13 cellular contexts compared by ENCODE assay signal in genomic region chr4:7557447-7557846, GRCh38.
DNase-seq lines count a peak whose midpoint lies in the region; ATAC-seq and TF ChIP-seq lines count a peak whose summit lies in the region.
"Had no signal": no experiment of that assay in that cellular context is flagged by ENCODE, and none has a peak within 500 bp of the region (broad histone marks: within the 10 kb centered on the region; RNA-seq: fewer than 3 reads in every experiment).

No MANE protein-coding gene starts in this region.

- H3K27ac ChIP-seq in GM23248 (no peak overlapping the region), smooth muscle cell (ENCODE audit: low read depth) (no peak overlapping the region), substantia nigra (ENCODE audit: low read depth, low read length, poor library complexity, severe bottlenecking) (no peak overlapping the region)

- H3K4me2 ChIP-seq in GM23248 (ENCODE audit: unreplicated experiment) = no peak overlapping the region
- peak overlapping the region; percentile 5 for H3K4me2 ChIP-seq in smooth muscle cell

- H3K4me1 Mint-ChIP-seq in Caco-2 (ENCODE audit: low read depth, unreplicated experiment) = no peaks in the 10 kb centered on the region
- H3K4me1 Mint-ChIP-seq: nephron had no signal

- H3K27ac Mint-ChIP-seq in Caco-2 (ENCODE audit: unreplicated experiment) = no peak overlapping the region
- H3K27ac Mint-ChIP-seq: nephron had no signal

- H3K36me3 Mint-ChIP-seq in Caco-2 (ENCODE audit: insufficient read depth, unreplicated experiment) = no peaks in the 10 kb centered on the region

- CTCF ChIA-PET in Caco-2 (lab: Charles Lee) = no interaction called here

- DNase-seq in GM23248 (peak; percentile 90), fibroblast of mammary gland (ENCODE audit: low read depth) (peak; percentile 64), smooth muscle cell (lab: John Stamatoyannopoulos, UW; ENCODE audit: unreplicated experiment) (no peak), substantia nigra (lab: John Stamatoyannopoulos, UW) (no peak), NCI-H446 treated with DMSO at 0.1 percent for 48 hours (lab: John Stamatoyannopoulos, UW) (no peak), Caco-2 (no peak)
- DNase-seq: activated naive CD4-positive, alpha-beta T cell treated with Interleukin-2 at 50 U/mL for 16 hours; dermis blood vessel endothelial cell; NCI-H2171 treated with DMSO at 0.1 percent for 48 hours; T-helper 9 cell had no signal

- ATAC-seq in SK-N-SH treated with all-trans-retinoic acid at 6 μM for 48 hours = peak; percentile 98
- no peak for ATAC-seq in GM21360 (IDR thresholded peaks at IDR 0.05; ENCODE audit: unreplicated experiment)

- H3F3A ChIP-seq in GM23248 (ENCODE audit: insufficient read depth) = 0 out of 2 replicates have a peak, but pooled peaks cover 4% of the 10 kb centered on the region
- H3F3A ChIP-seq in smooth muscle cell (ENCODE audit: low read depth) = no peaks in the 10 kb centered on the region

- H3K9ac ChIP-seq in GM23248 (no peak overlapping the region), smooth muscle cell (ENCODE audit: low read depth) (no peak overlapping the region)

- H3K9me3 ChIP-seq in GM23248 (ENCODE audit: low read depth) = peaks cover 3% of the 10 kb centered on the region
- H3K9me3 ChIP-seq in smooth muscle cell (replicated peaks; ENCODE audit: low read depth) = peaks cover 6% of the 10 kb centered on the region
- H3K9me3 ChIP-seq in Caco-2 = peaks cover 10% of the 10 kb centered on the region; the same call in 1 of the 2 replicates

- H3K27me3 ChIP-seq in GM23248 (replicated peaks; ENCODE audit: insufficient read depth) = no peaks in the 10 kb centered on the region
- no peaks in the 10 kb centered on the region for H3K27me3 ChIP-seq in smooth muscle cell (ENCODE audit: low read depth)
- H3K27me3 ChIP-seq in Caco-2 (replicated peaks; ENCODE audit: control insufficient read depth, insufficient read depth, low read length) = no peaks in the 10 kb centered on the region

- H3K4me3 ChIP-seq in GM23248 = no peak overlapping the region
- H3K4me3 ChIP-seq in fibroblast of mammary gland (ENCODE audit: control insufficient read depth, low read depth, low read length) = no peak overlapping the region
- H3K4me3 ChIP-seq in smooth muscle cell = no peak overlapping the region
- H3K4me3 ChIP-seq in Caco-2 (ENCODE audit: low read depth, low read length) = no peak overlapping the region

- POLR2A ChIA-PET in Caco-2 (lab: Charles Lee) = no interaction called here

- H3K79me2 ChIP-seq in GM23248 (ENCODE audit: insufficient read depth) = no peaks in the 10 kb centered on the region
- no peaks in the 10 kb centered on the region for H3K79me2 ChIP-seq in smooth muscle cell (ENCODE audit: low read depth)

- whole genome bisulfite sequencing in GM23248 (ENCODE audit: low coverage in 1 of 2, low lambda C conversion rate in 2 of 2, missing lambda C conversion rate in 2 of 2), 2 experiments = 23 to 35% methylated on average over 7 of the region's 7 CpGs
- WGBS in smooth muscle cell (ENCODE audit: low lambda C conversion rate) = 54% methylated on average over 7 of the region's 7 CpGs

- H3K9me3 Mint-ChIP-seq in Caco-2 (ENCODE audit: unreplicated experiment) = peaks cover 34% of the 10 kb centered on the region

- in situ Hi-C loops in GM23248 (cut with MboI) = no loop called here

- intact Hi-C loops in Caco-2 (cut with micrococcal nuclease; ENCODE audit: unreplicated experiment) = no loop called here

- no peak for TF ChIP-seq CTCF in fibroblast of mammary gland (conservative IDR thresholded peaks at IDR 0.05; ENCODE audit: control insufficient read depth, insufficient read depth, low read depth, low read length)
- TF ChIP-seq CTCF in smooth muscle cell (IDR thresholded peaks at IDR 0.05; ENCODE audit: borderline replicate concordance, insufficient read depth, poor library complexity, severe bottlenecking) = no peak
- no peak for TF ChIP-seq CTCF in Caco-2 (IDR thresholded peaks at IDR 0.05; ENCODE audit: insufficient read depth in 1 of 2, low read depth in 1 of 2, low read length in 1 of 2, severe bottlenecking in 1 of 2, unreplicated experiment in 1 of 2)

- H3K4me1 ChIP-seq in GM23248 (ENCODE audit: insufficient read depth) = peaks cover 6% of the 10 kb centered on the region; the same call in 1 of the 2 replicates
- no peaks in the 10 kb centered on the region for H3K4me1 ChIP-seq in smooth muscle cell (ENCODE audit: low read depth)
- H3K4me1 ChIP-seq in Caco-2 = no peaks in the 10 kb centered on the region

- H4K20me1 ChIP-seq in GM23248 (ENCODE audit: insufficient read depth) (no peaks in the 10 kb centered on the region), smooth muscle cell (ENCODE audit: low read depth) (no peaks in the 10 kb centered on the region)

- H3K27me3 Mint-ChIP-seq in Caco-2 (ENCODE audit: insufficient read depth, unreplicated experiment) = no peaks in the 10 kb centered on the region

- no peak overlapping the region for H3K4me3 Mint-ChIP-seq in Caco-2 (ENCODE audit: unreplicated experiment)
- H3K4me3 Mint-ChIP-seq: nephron had no signal

- no peaks in the 10 kb centered on the region for H3K36me3 ChIP-seq in GM23248 (ENCODE audit: low read depth)
- no peaks in the 10 kb centered on the region for H3K36me3 ChIP-seq in smooth muscle cell (ENCODE audit: low read depth)
- H3K36me3 ChIP-seq in Caco-2 (ENCODE audit: control insufficient read depth, insufficient read depth, low read length) = no peaks in the 10 kb centered on the region

- H3K9me2 ChIP-seq in GM23248 (ENCODE audit: insufficient read depth) = no peaks in the 10 kb centered on the region

- BruUV-seq in Caco-2 (replicated peaks; lab: Mats Ljungman, UMichigan) = no TSS peak

- H2AFZ ChIP-seq in GM23248 = no peak overlapping the region
- no peak overlapping the region for H2AFZ ChIP-seq in smooth muscle cell (ENCODE audit: low read depth)

TF ChIP-seq in SK-N-SH treated with all-trans-retinoic acid at 6 μM for 48 hours, 23 proteins besides CTCF, POLR2A, EP300 and RAD21:
- no peak for TF ChIP-seq RARB (CRISPR knock-in tag; IDR thresholded peaks at IDR 0.05)
- no peak for TF ChIP-seq ESRRG (CRISPR knock-in tag; IDR thresholded peaks at IDR 0.05)
- TF ChIP-seq ZFP3 (CRISPR knock-in tag; IDR thresholded peaks at IDR 0.05) = no peak
- TF ChIP-seq GLIS3 (CRISPR knock-in tag; IDR thresholded peaks at IDR 0.05) = no peak
- no peak for TF ChIP-seq CREB5 (CRISPR knock-in tag; IDR thresholded peaks at IDR 0.05; ENCODE audit: low read depth)
- TF ChIP-seq ZNF565 (CRISPR knock-in tag; conservative IDR thresholded peaks at IDR 0.05; ENCODE audit: low read depth) = no peak

Comparison
In these comparisons a context has a peak if more than half of its experiments do, and no peak if none do; other contexts are left out.
1. DNase-seq: peak in GM23248 (single experiment) and fibroblast of mammary gland (single experiment); none in smooth muscle cell (single experiment), substantia nigra (0 of 49), NCI-H446 treated with DMSO at 0.1 percent for 48 hours (single experiment) and Caco-2 (0 of 2).